Comparison of ENCODE assay signal across 17 cellular contexts in genomic region chr1:214449371-214449770, GRCh38.
"Had no signal": no experiment of that assay in that cellular context is flagged by ENCODE, and none has a peak within 500 bp of the region (broad histone marks: within the 10 kb centered on the region; RNA-seq: fewer than 3 reads in every experiment).

No MANE protein-coding gene starts in this region.

- DNase-seq: activated CD4-positive, alpha-beta memory T cell treated with anti-CD3 and anti-CD28 coated beads, Interleukin-2, amount 10 ng/mL, durations not matched to agents 7 days and 5 days; activated CD4-positive, alpha-beta T cell treated with anti-CD3 and anti-CD28 coated beads for 1 hour; activated naive CD4-positive, alpha-beta T cell; activated naive CD8-positive, alpha-beta T cell treated with anti-CD3 and anti-CD28 coated beads, Interleukin-2, amount 50 U/mL, for 24 hours; heart right ventricle; islet precursor cell; naive thymus-derived CD4-positive, alpha-beta T cell; sigmoid colon; stimulated activated CD4-positive, alpha-beta T cell treated with anti-CD3 and anti-CD28 coated beads, Interleukin-2, amount 100 ng/mL, for 24 hours; stimulated activated naive CD4-positive, alpha-beta T cell; substantia nigra; transverse colon had no signal

- H3K27ac ChIP-seq: ascending aorta, cardiac muscle cell, heart right ventricle, sigmoid colon, transverse colon had no signal

- ATAC-seq: activated naive CD8-positive, alpha-beta T cell treated with anti-CD3 and anti-CD28 coated beads, Interleukin-2, amount 50 U/mL, for 24 hours; heart right ventricle; naive thymus-derived CD4-positive, alpha-beta T cell had no signal

- H3K9me3 Mint-ChIP-seq: activated CD4-positive, alpha-beta memory T cell treated with anti-CD3 and anti-CD28 coated beads, Interleukin-2, amount 10 ng/mL, durations not matched to agents 7 days and 5 days; activated naive CD8-positive, alpha-beta T cell treated with anti-CD3 and anti-CD28 coated beads, Interleukin-2, amount 50 U/mL, for 24 hours; naive thymus-derived CD4-positive, alpha-beta T cell had no signal

- H3K27ac Mint-ChIP-seq: activated CD4-positive, alpha-beta memory T cell treated with anti-CD3 and anti-CD28 coated beads, Interleukin-2, amount 10 ng/mL, durations not matched to agents 7 days and 5 days; activated naive CD8-positive, alpha-beta T cell treated with anti-CD3 and anti-CD28 coated beads, Interleukin-2, amount 50 U/mL, for 24 hours; T-helper 2 cell treated with Interferon-gamma antibody and Interleukin-4, amounts not matched to agents 5 μg/mL and 100 μg/mL, for 36 hours had no signal

- H3K4me3 Mint-ChIP-seq: activated CD4-positive, alpha-beta memory T cell treated with anti-CD3 and anti-CD28 coated beads, Interleukin-2, amount 10 ng/mL, durations not matched to agents 7 days and 5 days; activated naive CD8-positive, alpha-beta T cell treated with anti-CD3 and anti-CD28 coated beads, Interleukin-2, amount 50 U/mL, for 24 hours; naive thymus-derived CD4-positive, alpha-beta T cell; T-helper 2 cell treated with Interferon-gamma antibody and Interleukin-4, amounts not matched to agents 5 μg/mL and 100 μg/mL, for 36 hours had no signal

- FAIRE-seq: colon, frontal cortex had no signal

- H3K9me3 ChIP-seq: ascending aorta, heart right ventricle, sigmoid colon, transverse colon had no signal

- H3K27me3 ChIP-seq: ascending aorta, cardiac muscle cell, heart right ventricle, sigmoid colon, transverse colon had no signal

- H3K4me3 ChIP-seq: ascending aorta, cardiac muscle cell, heart right ventricle, sigmoid colon, transverse colon had no signal

- H3K36me3 ChIP-seq: ascending aorta, cardiac muscle cell, transverse colon had no signal
